ENCODE assay signal across 8 cellular contexts in the genomic region with DNA sequence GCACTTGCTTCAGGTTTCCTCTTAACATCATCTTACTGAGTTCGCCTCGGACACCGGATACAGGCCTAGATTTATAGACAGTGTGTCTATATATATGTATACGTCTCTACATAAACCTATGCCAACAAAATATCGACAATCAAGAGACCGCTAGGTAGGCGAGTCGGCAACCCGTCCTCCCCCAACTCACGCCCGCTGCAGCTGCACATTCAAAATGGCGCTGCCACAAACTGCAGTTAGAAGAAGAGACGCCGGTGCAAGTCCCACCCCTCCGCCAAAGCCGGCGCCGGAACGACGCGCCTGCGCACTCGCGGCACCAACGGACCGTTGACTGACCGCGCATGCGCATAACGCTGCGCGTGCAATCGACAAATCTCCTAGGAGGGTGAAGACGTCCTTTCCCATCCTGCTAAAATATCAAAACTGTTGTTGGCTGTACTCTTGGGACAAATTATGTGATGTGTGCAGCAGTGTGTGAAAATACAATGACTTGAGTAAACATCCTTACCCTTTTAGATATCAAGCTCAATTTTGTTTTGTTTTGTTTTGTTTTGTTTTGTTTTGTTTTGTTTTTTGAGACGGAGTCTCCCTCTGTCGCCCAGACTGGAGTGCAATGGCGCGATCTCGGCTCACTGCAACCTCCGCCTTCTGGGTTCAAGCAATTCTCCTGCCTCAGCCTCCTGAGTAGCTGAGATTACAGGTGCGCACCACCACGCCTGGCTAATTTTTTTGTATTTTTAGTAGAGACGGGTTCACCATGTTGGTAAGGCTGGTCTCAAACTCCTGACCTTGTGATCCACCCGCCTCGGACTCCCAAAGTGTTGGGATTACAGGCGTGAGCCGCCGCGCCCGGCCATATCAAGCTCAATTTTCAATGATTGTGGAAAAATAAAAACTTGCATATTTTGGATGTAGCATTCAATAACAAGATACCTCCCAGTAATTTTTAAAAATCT. TPM values are rescaled to one million over a fixed set of nuclear protein-coding genes. Genes with fewer than 3 reads are reported as not detected.
DNase-seq lines count a peak whose midpoint lies in the region; FAIRE-seq and TF ChIP-seq lines count a peak whose summit lies in the region.
"Not testable (repeated sequence)": the region's sequence is repeated elsewhere in the genome, so short reads cannot be mapped to it uniquely, and the experiment has no call there.

A gene with protein sequence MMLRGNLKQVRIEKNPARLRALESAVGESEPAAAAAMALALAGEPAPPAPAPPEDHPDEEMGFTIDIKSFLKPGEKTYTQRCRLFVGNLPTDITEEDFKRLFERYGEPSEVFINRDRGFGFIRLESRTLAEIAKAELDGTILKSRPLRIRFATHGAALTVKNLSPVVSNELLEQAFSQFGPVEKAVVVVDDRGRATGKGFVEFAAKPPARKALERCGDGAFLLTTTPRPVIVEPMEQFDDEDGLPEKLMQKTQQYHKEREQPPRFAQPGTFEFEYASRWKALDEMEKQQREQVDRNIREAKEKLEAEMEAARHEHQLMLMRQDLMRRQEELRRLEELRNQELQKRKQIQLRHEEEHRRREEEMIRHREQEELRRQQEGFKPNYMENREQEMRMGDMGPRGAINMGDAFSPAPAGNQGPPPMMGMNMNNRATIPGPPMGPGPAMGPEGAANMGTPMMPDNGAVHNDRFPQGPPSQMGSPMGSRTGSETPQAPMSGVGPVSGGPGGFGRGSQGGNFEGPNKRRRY (minus strand): TSS at position 219 of the 956 bp plus-strand sequence. CDS start 188 bp downstream, at position 31.

- H3K4me3 ChIP-seq in HFF-Myc (replicated peaks; ENCODE audit: low read depth, low read length) (peak within 1 kb of the TSS; percentile 96), NB4 (ENCODE audit: low read depth, low read length) (peak within 1 kb of the TSS; percentile 90), SK-N-MC (peak within 1 kb of the TSS; percentile 83), neuronal stem cell (ENCODE audit: low read length in 2 of 2) (peak within 1 kb of the TSS; percentile 94 to 100)

- CTCF ChIA-PET in activated naive CD4-positive, alpha-beta T cell treated with anti-CD3 and anti-CD28 coated beads, Interleukin-2, amount 10 ng/mL, durations not matched to agents 7 days and 5 days (lab: Charles Lee): interaction anchor here (1.2 to 1.6 kb wide), 2 partner anchors 78 to 81 kb away, joined by 4 to 5 read pairs; partner anchors contain the start of gene ZMYM5

- peaks cover 11% of the 10 kb centered on the region for H3K4me1 Mint-ChIP-seq in activated naive CD4-positive, alpha-beta T cell treated with anti-CD3 and anti-CD28 coated beads, Interleukin-2, amount 10 ng/mL, durations not matched to agents 7 days and 5 days

- TF ChIP-seq POLR2A in NB4 (IDR thresholded peaks at IDR 0.05; ENCODE audit: extremely low read depth, insufficient read length): peak; percentile 98

- H2BK15ac ChIP-seq in neuronal stem cell (ENCODE audit: low read length): peak within 1 kb of the TSS; percentile 99

- H3K27ac Mint-ChIP-seq in activated naive CD4-positive, alpha-beta T cell treated with anti-CD3 and anti-CD28 coated beads, Interleukin-2, amount 10 ng/mL, durations not matched to agents 7 days and 5 days: peak within 1 kb of the TSS; percentile 99

- peak within 1 kb of the TSS; percentile 86 for H3K14ac ChIP-seq in neuronal stem cell (ENCODE audit: low read length)

- not testable (repeated sequence) for H3K27me3 Mint-ChIP-seq in activated naive CD4-positive, alpha-beta T cell treated with anti-CD3 and anti-CD28 coated beads, Interleukin-2, amount 10 ng/mL, durations not matched to agents 7 days and 5 days

- TF ChIP-seq CTCF in HFF-Myc (IDR thresholded peaks at IDR 0.05; ENCODE audit: low read depth, low read length, missing control alignments); NB4 (IDR thresholded peaks at IDR 0.05; ENCODE audit: low read depth, low read length); subcutaneous adipose tissue (IDR thresholded peaks at IDR 0.05; ENCODE audit: low read depth): not testable (repeated sequence)

- FAIRE-seq in frontal cortex (lab: Jason Lieb, UNC): peak; percentile 79

- not testable (repeated sequence) for H2BK12ac ChIP-seq in neuronal stem cell (ENCODE audit: low read length)

- H2AK5ac ChIP-seq in neuronal stem cell (ENCODE audit: low read depth, low read length): peak within 1 kb of the TSS; percentile 72

- H4K91ac ChIP-seq in neuronal stem cell (ENCODE audit: low read depth, low read length, poor library complexity): not testable (repeated sequence)

- not testable (repeated sequence) for H3K9me3 ChIP-seq in SK-N-MC (ENCODE audit: low read depth, low read length)
- H3K9me3 ChIP-seq in neuronal stem cell (replicated peaks in 1 of 2; ENCODE audit: control insufficient read depth in 2 of 2, insufficient read depth in 1 of 2, low read depth in 1 of 2, low read length in 2 of 2): peaks cover 0 to 16% of the 10 kb centered on the region in 2 donors

- peak within 1 kb of the TSS; percentile 69 for H3K4ac ChIP-seq in neuronal stem cell (ENCODE audit: low read length)

- H3K9ac ChIP-seq in SK-N-MC (ENCODE audit: insufficient read length) (peak within 1 kb of the TSS; percentile 96), neuronal stem cell (ENCODE audit: low read depth, low read length, poor library complexity) (peak within 1 kb of the TSS; percentile 99)

- not testable (repeated sequence) for H2BK120ac ChIP-seq in neuronal stem cell (ENCODE audit: low read depth, low read length)

- H2AFZ ChIP-seq in neuronal stem cell (ENCODE audit: low read length): peak within 1 kb of the TSS; percentile 88

- not testable (repeated sequence) for H3K9me3 Mint-ChIP-seq in activated naive CD4-positive, alpha-beta T cell treated with anti-CD3 and anti-CD28 coated beads, Interleukin-2, amount 10 ng/mL, durations not matched to agents 7 days and 5 days

- not testable (repeated sequence) for H3K4me1 ChIP-seq in neuronal stem cell (ENCODE audit: control insufficient read depth in 2 of 2, insufficient read depth in 1 of 2, low read depth in 1 of 2, low read length in 2 of 2)

- H3K18ac ChIP-seq in neuronal stem cell (ENCODE audit: low read length): peak within 1 kb of the TSS; percentile 99

- H3K4me3 Mint-ChIP-seq in activated naive CD4-positive, alpha-beta T cell treated with anti-CD3 and anti-CD28 coated beads, Interleukin-2, amount 10 ng/mL, durations not matched to agents 7 days and 5 days: peak within 1 kb of the TSS; percentile 96

- H3K27ac ChIP-seq in SK-N-MC: peak within 1 kb of the TSS; percentile 89
- H3K27ac ChIP-seq in neuronal stem cell (replicated peaks; ENCODE audit: low read length): peak within 1 kb of the TSS; percentile 60

- WGBS in neuronal stem cell (ENCODE audit: extremely low coverage in 2 of 2, insufficient read length in 2 of 2, insufficient replicate concordance in 1 of 2), 2 donors: no CpG with 5 or more reads among the region's 50 CpGs

- not testable (repeated sequence) for H3K36me3 ChIP-seq in SK-N-MC (ENCODE audit: insufficient read depth, low read length); neuronal stem cell (replicated peaks in 1 of 2; ENCODE audit: control insufficient read depth in 2 of 2, insufficient read depth in 2 of 2, low read length in 2 of 2)

- peak within 1 kb of the TSS; percentile 98 for H2BK5ac ChIP-seq in neuronal stem cell (ENCODE audit: low read length)

- H3K23ac ChIP-seq in neuronal stem cell (ENCODE audit: low read depth, low read length, poor library complexity): peak within 1 kb of the TSS; percentile 95

- peak within 1 kb of the TSS; percentile 52 for H4K8ac ChIP-seq in neuronal stem cell (ENCODE audit: low read depth, low read length)

- not testable (repeated sequence) for H3K79me1 ChIP-seq in neuronal stem cell (ENCODE audit: low read depth, low read length)

- DNase-seq in GF-D8 (lab: John Stamatoyannopoulos, UW): peak; percentile 93
- peak; percentile 77 for DNase-seq in HFF-Myc (ENCODE audit: extremely low read depth, low read depth)
- DNase-seq in NB4 (ENCODE audit: low read depth): peak; percentile 96
- DNase-seq in SK-N-MC (ENCODE audit: low read depth, low spot score): peak; percentile 67
- DNase-seq in activated naive CD4-positive, alpha-beta T cell treated with anti-CD3 and anti-CD28 coated beads, Interleukin-2, amount 10 ng/mL, durations not matched to agents 7 days and 5 days: peak; percentile 96
- DNase-seq in frontal cortex (ENCODE audit: low spot score in 2 of 2): peak; percentile 90
- DNase-seq in neuronal stem cell (ENCODE audit: low spot score): peak; percentile 90

- H3K27me3 ChIP-seq in neuronal stem cell (ENCODE audit: control insufficient read depth in 3 of 3, insufficient read depth in 3 of 3, low read depth in 1 of 3, low read length in 3 of 3): not testable (repeated sequence)

- H3K4me2 ChIP-seq in neuronal stem cell (ENCODE audit: insufficient read depth, low read length, poor library complexity, severe bottlenecking): peak within 1 kb of the TSS; percentile 28

- not testable (repeated sequence) for H3K36me3 Mint-ChIP-seq in activated naive CD4-positive, alpha-beta T cell treated with anti-CD3 and anti-CD28 coated beads, Interleukin-2, amount 10 ng/mL, durations not matched to agents 7 days and 5 days

RNA-seq across cellular contexts. Expression of the gene that starts here (rescaled TPM):
- 116 TPM for total RNA-seq in frontal cortex
- polyA plus RNA-seq in neuronal stem cell (2013, experiment 1 of 2): 65.2 TPM
- polyA plus RNA-seq in neuronal stem cell (2013, experiment 2 of 2): 67.4 TPM
- 10 to 100 TPM; 48.9 to 57.1 (median 51.7) TPM for total RNA-seq in subcutaneous adipose tissue

Comparison
In these comparisons a context has a peak if more than half of its experiments do, and no peak if none do; other contexts are left out.
1. Peak in every context shown above with its lines: DNase-seq, H3K4me3 ChIP-seq and H3K27ac ChIP-seq.